2 cellular contexts compared by ENCODE assay signal in the genomic region with DNA sequence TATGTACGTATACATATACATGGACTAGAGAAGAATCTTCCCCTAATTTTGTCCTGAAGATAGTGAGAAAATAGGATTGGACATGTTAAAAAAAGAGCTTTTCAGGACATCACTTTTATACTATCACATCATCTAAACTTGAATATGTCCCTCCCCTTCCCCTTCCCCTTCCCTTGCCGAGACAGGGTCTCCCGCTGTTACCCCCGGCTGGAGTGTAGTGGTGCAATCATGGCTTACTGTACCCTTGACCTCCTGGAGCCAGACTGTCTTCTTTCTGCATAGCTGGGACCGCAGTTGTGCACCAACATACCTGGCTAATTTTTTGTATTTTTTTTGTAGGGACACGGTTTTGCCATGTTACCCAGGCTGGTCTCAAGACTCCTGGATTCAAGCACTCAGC.
TF ChIP-seq lines count a peak whose summit lies in the region.

No MANE protein-coding gene starts in this region.

TF ChIP-seq in A549, 52 proteins besides CTCF, POLR2A, EP300 and RAD21:
- TF ChIP-seq HEYL (CRISPR knock-in tag; IDR thresholded peaks at IDR 0.05) (no peak), MAFK (IDR thresholded peaks at IDR 0.05; ENCODE audit: partially characterized antibody) (no peak), ZFP36 (IDR thresholded peaks at IDR 0.05; ENCODE audit: borderline replicate concordance, partially characterized antibody) (no peak), MAZ (IDR thresholded peaks at IDR 0.05; ENCODE audit: borderline replicate concordance, low read depth, low read length) (no peak), PHF8 (IDR thresholded peaks at IDR 0.05; ENCODE audit: borderline replicate concordance, low read depth) (no peak), FOXS1 (CRISPR knock-in tag; IDR thresholded peaks at IDR 0.05) (no peak), POLR2AphosphoS2 (conservative IDR thresholded peaks at IDR 0.05; ENCODE audit: low read length) (no peak), KDM5A (IDR thresholded peaks at IDR 0.05) (no peak), JUNB (IDR thresholded peaks at IDR 0.05) (no peak), RCOR1 (IDR thresholded peaks at IDR 0.05; ENCODE audit: low read depth, low read length) (no peak), MYC (IDR thresholded peaks at IDR 0.05; ENCODE audit: borderline replicate concordance, low read length) (no peak)
- TF ChIP-seq, protein P1, sequence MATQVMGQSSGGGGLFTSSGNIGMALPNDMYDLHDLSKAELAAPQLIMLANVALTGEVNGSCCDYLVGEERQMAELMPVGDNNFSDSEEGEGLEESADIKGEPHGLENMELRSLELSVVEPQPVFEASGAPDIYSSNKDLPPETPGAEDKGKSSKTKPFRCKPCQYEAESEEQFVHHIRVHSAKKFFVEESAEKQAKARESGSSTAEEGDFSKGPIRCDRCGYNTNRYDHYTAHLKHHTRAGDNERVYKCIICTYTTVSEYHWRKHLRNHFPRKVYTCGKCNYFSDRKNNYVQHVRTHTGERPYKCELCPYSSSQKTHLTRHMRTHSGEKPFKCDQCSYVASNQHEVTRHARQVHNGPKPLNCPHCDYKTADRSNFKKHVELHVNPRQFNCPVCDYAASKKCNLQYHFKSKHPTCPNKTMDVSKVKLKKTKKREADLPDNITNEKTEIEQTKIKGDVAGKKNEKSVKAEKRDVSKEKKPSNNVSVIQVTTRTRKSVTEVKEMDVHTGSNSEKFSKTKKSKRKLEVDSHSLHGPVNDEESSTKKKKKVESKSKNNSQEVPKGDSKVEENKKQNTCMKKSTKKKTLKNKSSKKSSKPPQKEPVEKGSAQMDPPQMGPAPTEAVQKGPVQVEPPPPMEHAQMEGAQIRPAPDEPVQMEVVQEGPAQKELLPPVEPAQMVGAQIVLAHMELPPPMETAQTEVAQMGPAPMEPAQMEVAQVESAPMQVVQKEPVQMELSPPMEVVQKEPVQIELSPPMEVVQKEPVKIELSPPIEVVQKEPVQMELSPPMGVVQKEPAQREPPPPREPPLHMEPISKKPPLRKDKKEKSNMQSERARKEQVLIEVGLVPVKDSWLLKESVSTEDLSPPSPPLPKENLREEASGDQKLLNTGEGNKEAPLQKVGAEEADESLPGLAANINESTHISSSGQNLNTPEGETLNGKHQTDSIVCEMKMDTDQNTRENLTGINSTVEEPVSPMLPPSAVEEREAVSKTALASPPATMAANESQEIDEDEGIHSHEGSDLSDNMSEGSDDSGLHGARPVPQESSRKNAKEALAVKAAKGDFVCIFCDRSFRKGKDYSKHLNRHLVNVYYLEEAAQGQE (IDR thresholded peaks at IDR 0.05) = no peak
- TF ChIP-seq, protein P2, sequence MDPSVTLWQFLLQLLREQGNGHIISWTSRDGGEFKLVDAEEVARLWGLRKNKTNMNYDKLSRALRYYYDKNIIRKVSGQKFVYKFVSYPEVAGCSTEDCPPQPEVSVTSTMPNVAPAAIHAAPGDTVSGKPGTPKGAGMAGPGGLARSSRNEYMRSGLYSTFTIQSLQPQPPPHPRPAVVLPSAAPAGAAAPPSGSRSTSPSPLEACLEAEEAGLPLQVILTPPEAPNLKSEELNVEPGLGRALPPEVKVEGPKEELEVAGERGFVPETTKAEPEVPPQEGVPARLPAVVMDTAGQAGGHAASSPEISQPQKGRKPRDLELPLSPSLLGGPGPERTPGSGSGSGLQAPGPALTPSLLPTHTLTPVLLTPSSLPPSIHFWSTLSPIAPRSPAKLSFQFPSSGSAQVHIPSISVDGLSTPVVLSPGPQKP (IDR thresholded peaks at IDR 0.05; ENCODE audit: low read depth, low read length) = no peak
- TF ChIP-seq, protein P3, sequence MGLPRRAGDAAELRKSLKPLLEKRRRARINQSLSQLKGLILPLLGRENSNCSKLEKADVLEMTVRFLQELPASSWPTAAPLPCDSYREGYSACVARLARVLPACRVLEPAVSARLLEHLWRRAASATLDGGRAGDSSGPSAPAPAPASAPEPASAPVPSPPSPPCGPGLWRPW (IDR thresholded peaks at IDR 0.05) = no peak
- TF ChIP-seq, protein P4, sequence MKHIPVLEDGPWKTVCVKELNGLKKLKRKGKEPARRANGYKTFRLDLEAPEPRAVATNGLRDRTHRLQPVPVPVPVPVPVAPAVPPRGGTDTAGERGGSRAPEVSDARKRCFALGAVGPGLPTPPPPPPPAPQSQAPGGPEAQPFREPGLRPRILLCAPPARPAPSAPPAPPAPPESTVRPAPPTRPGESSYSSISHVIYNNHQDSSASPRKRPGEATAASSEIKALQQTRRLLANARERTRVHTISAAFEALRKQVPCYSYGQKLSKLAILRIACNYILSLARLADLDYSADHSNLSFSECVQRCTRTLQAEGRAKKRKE (CRISPR knock-in tag; IDR thresholded peaks at IDR 0.05; ENCODE audit: low read depth) = no peak

TF ChIP-seq in GM12878, 131 proteins besides CTCF, POLR2A, EP300 and RAD21:
- TF ChIP-seq STAT1 (conservative IDR thresholded peaks at IDR 0.05) (no peak), CHD2 (IDR thresholded peaks at IDR 0.05; ENCODE audit: borderline replicate concordance, low read depth, low read length) (no peak), IKZF1 (conservative IDR thresholded peaks at IDR 0.05) (no peak), RFX5 (IDR thresholded peaks at IDR 0.05; ENCODE audit: low read depth, low read length) (no peak), BACH1 (IDR thresholded peaks at IDR 0.05; ENCODE audit: borderline replicate concordance) (no peak), ATF7 (IDR thresholded peaks at IDR 0.05; ENCODE audit: low read depth) (no peak), FOXM1 (IDR thresholded peaks at IDR 0.05; ENCODE audit: low read depth, low read length) (no peak), NFIC (IDR thresholded peaks at IDR 0.05; ENCODE audit: low read depth, low read length) (no peak), HDAC6 (IDR thresholded peaks at IDR 0.05; ENCODE audit: unreplicated experiment) (no peak), BHLHE40 (IDR thresholded peaks at IDR 0.05; ENCODE audit: borderline replicate concordance in 1 of 2, low read depth in 2 of 2, low read length in 1 of 2) (no peak), EZH2 (IDR thresholded peaks at IDR 0.05; ENCODE audit: borderline replicate concordance, control insufficient read depth, low read depth, low read length) (no peak), RBBP5 (conservative IDR thresholded peaks at IDR 0.05) (no peak), PAX5 (IDR thresholded peaks at IDR 0.05; ENCODE audit: borderline replicate concordance, low read depth, low read length) (no peak)
- TF ChIP-seq, protein P5, sequence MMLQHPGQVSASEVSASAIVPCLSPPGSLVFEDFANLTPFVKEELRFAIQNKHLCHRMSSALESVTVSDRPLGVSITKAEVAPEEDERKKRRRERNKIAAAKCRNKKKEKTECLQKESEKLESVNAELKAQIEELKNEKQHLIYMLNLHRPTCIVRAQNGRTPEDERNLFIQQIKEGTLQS (IDR thresholded peaks at IDR 0.05; ENCODE audit: borderline replicate concordance, extremely low read depth, low read depth, low read length) = no peak
- TF ChIP-seq, protein P6, sequence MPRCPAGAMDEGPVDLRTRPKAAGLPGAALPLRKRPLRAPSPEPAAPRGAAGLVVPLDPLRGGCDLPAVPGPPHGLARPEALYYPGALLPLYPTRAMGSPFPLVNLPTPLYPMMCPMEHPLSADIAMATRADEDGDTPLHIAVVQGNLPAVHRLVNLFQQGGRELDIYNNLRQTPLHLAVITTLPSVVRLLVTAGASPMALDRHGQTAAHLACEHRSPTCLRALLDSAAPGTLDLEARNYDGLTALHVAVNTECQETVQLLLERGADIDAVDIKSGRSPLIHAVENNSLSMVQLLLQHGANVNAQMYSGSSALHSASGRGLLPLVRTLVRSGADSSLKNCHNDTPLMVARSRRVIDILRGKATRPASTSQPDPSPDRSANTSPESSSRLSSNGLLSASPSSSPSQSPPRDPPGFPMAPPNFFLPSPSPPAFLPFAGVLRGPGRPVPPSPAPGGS (IDR thresholded peaks at IDR 0.05; ENCODE audit: borderline replicate concordance, insufficient read depth, low read depth, low read length, poor library complexity, severe bottlenecking) = no peak
- TF ChIP-seq, protein P7, sequence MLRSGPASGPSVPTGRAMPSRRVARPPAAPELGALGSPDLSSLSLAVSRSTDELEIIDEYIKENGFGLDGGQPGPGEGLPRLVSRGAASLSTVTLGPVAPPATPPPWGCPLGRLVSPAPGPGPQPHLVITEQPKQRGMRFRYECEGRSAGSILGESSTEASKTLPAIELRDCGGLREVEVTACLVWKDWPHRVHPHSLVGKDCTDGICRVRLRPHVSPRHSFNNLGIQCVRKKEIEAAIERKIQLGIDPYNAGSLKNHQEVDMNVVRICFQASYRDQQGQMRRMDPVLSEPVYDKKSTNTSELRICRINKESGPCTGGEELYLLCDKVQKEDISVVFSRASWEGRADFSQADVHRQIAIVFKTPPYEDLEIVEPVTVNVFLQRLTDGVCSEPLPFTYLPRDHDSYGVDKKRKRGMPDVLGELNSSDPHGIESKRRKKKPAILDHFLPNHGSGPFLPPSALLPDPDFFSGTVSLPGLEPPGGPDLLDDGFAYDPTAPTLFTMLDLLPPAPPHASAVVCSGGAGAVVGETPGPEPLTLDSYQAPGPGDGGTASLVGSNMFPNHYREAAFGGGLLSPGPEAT (IDR thresholded peaks at IDR 0.05; ENCODE audit: low read depth) = no peak
- TF ChIP-seq, protein P8, sequence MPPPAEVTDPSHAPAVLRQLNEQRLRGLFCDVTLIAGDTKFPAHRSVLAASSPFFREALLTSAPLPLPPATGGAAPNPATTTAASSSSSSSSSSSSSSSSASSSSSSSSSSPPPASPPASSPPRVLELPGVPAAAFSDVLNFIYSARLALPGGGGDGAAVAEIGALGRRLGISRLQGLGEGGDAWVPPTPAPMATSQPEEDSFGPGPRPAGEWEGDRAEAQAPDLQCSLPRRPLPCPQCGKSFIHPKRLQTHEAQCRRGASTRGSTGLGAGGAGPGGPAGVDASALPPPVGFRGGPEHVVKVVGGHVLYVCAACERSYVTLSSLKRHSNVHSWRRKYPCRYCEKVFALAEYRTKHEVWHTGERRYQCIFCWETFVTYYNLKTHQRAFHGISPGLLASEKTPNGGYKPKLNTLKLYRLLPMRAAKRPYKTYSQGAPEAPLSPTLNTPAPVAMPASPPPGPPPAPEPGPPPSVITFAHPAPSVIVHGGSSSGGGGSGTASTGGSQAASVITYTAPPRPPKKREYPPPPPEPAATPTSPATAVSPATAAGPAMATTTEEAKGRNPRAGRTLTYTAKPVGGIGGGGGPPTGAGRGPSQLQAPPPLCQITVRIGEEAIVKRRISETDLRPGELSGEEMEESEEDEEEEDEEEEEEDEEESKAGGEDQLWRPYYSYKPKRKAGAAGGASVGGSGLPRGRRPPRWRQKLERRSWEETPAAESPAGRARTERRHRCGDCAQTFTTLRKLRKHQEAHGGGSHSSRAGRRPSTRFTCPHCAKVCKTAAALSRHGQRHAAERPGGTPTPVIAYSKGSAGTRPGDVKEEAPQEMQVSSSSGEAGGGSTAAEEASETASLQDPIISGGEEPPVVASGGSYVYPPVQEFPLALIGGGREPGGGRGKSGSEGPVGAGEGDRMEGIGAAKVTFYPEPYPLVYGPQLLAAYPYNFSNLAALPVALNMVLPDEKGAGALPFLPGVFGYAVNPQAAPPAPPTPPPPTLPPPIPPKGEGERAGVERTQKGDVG (CRISPR knock-in tag; IDR thresholded peaks at IDR 0.05) = no peak
- TF ChIP-seq, protein P9, sequence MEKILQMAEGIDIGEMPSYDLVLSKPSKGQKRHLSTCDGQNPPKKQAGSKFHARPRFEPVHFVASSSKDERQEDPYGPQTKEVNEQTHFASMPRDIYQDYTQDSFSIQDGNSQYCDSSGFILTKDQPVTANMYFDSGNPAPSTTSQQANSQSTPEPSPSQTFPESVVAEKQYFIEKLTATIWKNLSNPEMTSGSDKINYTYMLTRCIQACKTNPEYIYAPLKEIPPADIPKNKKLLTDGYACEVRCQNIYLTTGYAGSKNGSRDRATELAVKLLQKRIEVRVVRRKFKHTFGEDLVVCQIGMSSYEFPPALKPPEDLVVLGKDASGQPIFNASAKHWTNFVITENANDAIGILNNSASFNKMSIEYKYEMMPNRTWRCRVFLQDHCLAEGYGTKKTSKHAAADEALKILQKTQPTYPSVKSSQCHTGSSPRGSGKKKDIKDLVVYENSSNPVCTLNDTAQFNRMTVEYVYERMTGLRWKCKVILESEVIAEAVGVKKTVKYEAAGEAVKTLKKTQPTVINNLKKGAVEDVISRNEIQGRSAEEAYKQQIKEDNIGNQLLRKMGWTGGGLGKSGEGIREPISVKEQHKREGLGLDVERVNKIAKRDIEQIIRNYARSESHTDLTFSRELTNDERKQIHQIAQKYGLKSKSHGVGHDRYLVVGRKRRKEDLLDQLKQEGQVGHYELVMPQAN (conservative IDR thresholded peaks at IDR 0.05) = no peak
